1 cellular context compared by ENCODE assay signal in the genomic region with DNA sequence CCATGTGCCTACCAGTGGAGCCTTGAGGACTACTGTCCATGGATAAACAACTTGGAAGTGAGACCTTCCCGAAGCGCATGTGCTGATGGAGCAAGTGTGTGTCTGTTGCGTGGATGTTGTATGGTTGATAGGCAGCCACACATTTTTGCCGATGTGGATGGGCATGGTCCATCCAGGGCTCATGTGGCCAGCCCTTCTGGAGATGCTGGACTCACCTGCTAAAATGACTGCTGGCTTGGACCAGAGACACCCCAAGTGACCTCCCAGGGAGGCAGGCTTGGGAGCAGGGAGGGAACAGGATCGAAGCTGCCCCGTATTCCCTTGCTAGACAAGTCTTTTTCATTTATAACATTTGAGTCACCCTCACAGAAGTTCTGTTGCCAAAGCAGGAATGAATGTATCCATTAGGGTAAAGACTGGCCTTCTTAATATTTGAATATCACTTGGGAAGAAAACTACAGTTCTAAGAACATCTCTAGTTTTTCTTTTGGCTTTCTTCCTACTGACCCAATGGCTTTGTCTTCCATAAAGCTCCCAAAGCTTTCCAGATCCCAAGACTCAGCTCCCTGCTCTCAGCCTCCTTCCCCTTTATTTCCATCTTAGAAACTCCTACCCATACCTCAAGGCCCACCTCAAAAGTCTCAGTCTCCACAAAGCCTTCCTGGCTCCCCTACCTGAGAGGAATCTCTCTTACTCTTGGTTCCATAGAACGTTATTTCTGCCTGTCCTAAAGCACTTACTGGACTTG.
TF ChIP-seq lines count a peak whose summit lies in the region.

No MANE protein-coding gene starts in this region.

TF ChIP-seq in IMR-90, 13 proteins besides CTCF, POLR2A, EP300 and RAD21:
- TF ChIP-seq BHLHE40 (IDR thresholded peaks at IDR 0.05; ENCODE audit: low read depth, low read length) = no peak
